Comparison of ENCODE assay signal across 9 cellular contexts in the genomic region with DNA sequence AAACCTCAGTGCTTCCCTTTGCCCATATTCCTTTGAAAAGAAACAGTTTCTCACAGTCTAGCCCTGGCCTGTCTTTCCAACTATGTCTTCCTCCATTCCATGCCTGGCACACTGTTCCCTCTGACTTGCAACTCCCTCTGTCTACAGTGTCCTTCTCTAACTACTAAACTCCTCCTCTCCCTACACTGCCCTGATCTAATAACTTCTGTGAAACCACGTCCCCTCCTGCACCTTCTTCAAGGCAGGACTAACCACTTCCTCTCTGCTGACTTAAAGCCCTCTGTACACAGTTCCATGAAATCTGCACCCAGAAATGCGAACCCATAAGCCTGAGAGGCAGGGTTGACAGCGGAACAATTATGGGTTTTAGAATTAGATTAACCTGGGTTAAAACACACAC.
DNase-seq lines count a peak whose midpoint lies in the region; ATAC-seq and TF ChIP-seq lines count a peak whose summit lies in the region.
"Had no signal": no experiment of that assay in that cellular context is flagged by ENCODE, and none has a peak within 500 bp of the region (broad histone marks: within the 10 kb centered on the region; RNA-seq: fewer than 3 reads in every experiment).

No MANE protein-coding gene starts in this region.

- POLR2A ChIA-PET in naive thymus-derived CD8-positive, alpha-beta T cell (lab: Charles Lee) = interaction anchor here (1.3 to 1.5 kb wide), 2 partner anchors 12 to 62 kb away, joined by 3 read pairs; a partner anchor contains a TSS

- no peaks in the 10 kb centered on the region for H3K9me3 ChIP-seq in thyroid gland
- H3K9me3 ChIP-seq: neutrophil had no signal

- ATAC-seq in GM19467 (IDR thresholded peaks at IDR 0.05; ENCODE audit: unreplicated experiment) (peak; percentile 89), HG03460 (IDR thresholded peaks at IDR 0.05; ENCODE audit: unreplicated experiment) (peak; percentile 88)
- peak; percentile 99 for ATAC-seq in naive thymus-derived CD8-positive, alpha-beta T cell

- H3K4me3 ChIP-seq in thyroid gland (replicated peaks in 1 of 3) = no peak overlapping the region

- intact Hi-C loops in thyroid gland (cut with DNase I) = no loop called here

- no peaks in the 10 kb centered on the region for H3K36me3 Mint-ChIP-seq in naive thymus-derived CD8-positive, alpha-beta T cell

- H3K27ac Mint-ChIP-seq in naive thymus-derived CD8-positive, alpha-beta T cell = peak overlapping the region; percentile 32 to 93 (median 73)

- no peak for TF ChIP-seq POLR2A in thyroid gland (IDR thresholded peaks at IDR 0.05)

- H3K36me3 ChIP-seq in thyroid gland = no peaks in the 10 kb centered on the region
- H3K36me3 ChIP-seq: neutrophil had no signal

- H3K4me3 Mint-ChIP-seq in naive thymus-derived CD8-positive, alpha-beta T cell = peak overlapping the region; percentile 16 to 77 (median 64)

- DNase-seq in GF-D8 (lab: John Stamatoyannopoulos, UW) (peak; percentile 68), hepatic stellate cell (ENCODE audit: low spot score) (no peak), dedifferentiated amniotic fluid mesenchymal stem cell (ENCODE audit: extremely low spot score) (no peak), thyroid gland (no peak)
- peak; percentile 6 to 11 for DNase-seq in activated CD4-positive, alpha-beta T cell treated with anti-CD3 and anti-CD28 coated beads, Interleukin-2, amount 50 U/mL, for 4 hours
- peak in 7 of 10 donors; percentile 12 to 62 (median 35) for DNase-seq in naive thymus-derived CD8-positive, alpha-beta T cell

- H3K27ac ChIP-seq in thyroid gland = no peak overlapping the region
- H3K27ac ChIP-seq: neutrophil had no signal

- no peaks in the 10 kb centered on the region for H3K9me3 Mint-ChIP-seq in naive thymus-derived CD8-positive, alpha-beta T cell

- no peaks in the 10 kb centered on the region for H3K27me3 Mint-ChIP-seq in naive thymus-derived CD8-positive, alpha-beta T cell

- H3K4me1 ChIP-seq in thyroid gland = peaks cover 0 to 3% of the 10 kb centered on the region in 2 donors

- no peaks in the 10 kb centered on the region for H3K27me3 ChIP-seq in thyroid gland
- H3K27me3 ChIP-seq: neutrophil had no signal

- peaks cover 31 to 52% (median 46%) of the 10 kb centered on the region in 4 donors for H3K4me1 Mint-ChIP-seq in naive thymus-derived CD8-positive, alpha-beta T cell

- WGBS in thyroid gland, 2 donors = 73 to 90% methylated on average over 3 of the region's 3 CpGs

- no peak for TF ChIP-seq CTCF in thyroid gland (IDR thresholded peaks at IDR 0.05)

Comparison
In these comparisons a context has a peak if more than half of its experiments do, and no peak if none do; other contexts are left out.
1. DNase-seq: peak in GF-D8 (single experiment), activated CD4-positive, alpha-beta T cell treated with anti-CD3 and anti-CD28 coated beads, Interleukin-2, amount 50 U/mL, for 4 hours (2 of 2) and naive thymus-derived CD8-positive, alpha-beta T cell (7 of 10); none in hepatic stellate cell (single experiment), dedifferentiated amniotic fluid mesenchymal stem cell (single experiment) and thyroid gland (0 of 2).
2. Peak in every context shown above with its lines, with median percentiles within 50 percentile points of each other: ATAC-seq.